8 cellular contexts compared by ENCODE assay signal in the genomic region with DNA sequence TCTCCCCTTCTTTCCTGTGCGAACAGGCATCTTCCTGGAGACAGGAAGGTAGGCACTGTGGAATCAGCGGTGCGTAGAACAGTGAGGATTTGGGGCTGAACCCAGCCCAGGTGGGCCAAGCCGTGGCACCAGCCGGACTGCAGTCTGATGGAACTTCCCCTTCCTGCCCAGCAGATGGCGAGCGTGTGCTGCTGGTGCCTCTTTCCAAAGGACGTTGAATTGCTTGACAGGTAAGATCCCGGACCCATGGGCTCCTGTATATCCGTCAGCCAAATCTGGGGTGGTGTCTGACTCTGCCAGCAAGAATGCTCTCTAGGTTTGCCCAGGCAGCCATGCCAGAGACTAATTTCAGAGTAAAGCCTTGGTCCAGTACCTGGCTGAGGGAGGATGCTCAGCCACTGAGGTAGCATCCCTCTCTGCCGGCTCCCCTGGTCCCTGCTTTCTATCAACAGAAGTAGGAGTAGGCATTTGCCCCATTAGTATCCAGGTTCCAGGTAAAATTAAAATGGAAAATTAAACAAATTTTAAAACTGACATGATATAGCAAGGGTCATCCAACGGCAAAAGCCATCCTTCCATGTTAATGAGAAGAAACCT. TPM values are rescaled to one million over a fixed set of nuclear protein-coding genes. Genes with fewer than 3 reads are reported as not detected.
DNase-seq lines count a peak whose midpoint lies in the region; ATAC-seq and TF ChIP-seq lines count a peak whose summit lies in the region.

No MANE protein-coding gene starts in this region.

- H3K4me1 Mint-ChIP-seq in WTC11, result peaks cover 26% of the 10 kb centered on the region
- peaks cover 22% of the 10 kb centered on the region for H3K4me1 Mint-ChIP-seq in endodermal cell

- H3K36me3 Mint-ChIP-seq in WTC11 (no peaks in the 10 kb centered on the region), endodermal cell (ENCODE audit: low read depth) (no peaks in the 10 kb centered on the region)

- peak; percentile 70 for DNase-seq in activated effector memory CD4-positive, alpha-beta T cell treated with anti-CD3 and anti-CD28 coated beads, Interleukin-2, amount 50 U/mL, for 16 hours
- no peak for DNase-seq in activated effector memory CD4-positive, alpha-beta T cell treated with Interleukin-2 at 50 U/mL for 16 hours
- DNase-seq in NCI-H1092 treated with DMSO at 0.1 percent for 48 hours (lab: John Stamatoyannopoulos, UW), result peak; percentile 41
- peak; percentile 67 for DNase-seq in WTC11 (ENCODE audit: low spot score)
- DNase-seq in endodermal cell, result peak; percentile 93
- DNase-seq in midbrain (lab: John Stamatoyannopoulos, UW), result peak; percentile 34
- no peak for DNase-seq in inferior parietal cortex (ENCODE audit: extremely low spot score)

- H3K4me3 ChIP-seq in endodermal cell (ENCODE audit: low read length), result no peak overlapping the region

- H3K27ac Mint-ChIP-seq in WTC11 (no peak overlapping the region), endodermal cell (no peak overlapping the region)

- CTCF ChIA-PET in WTC11 (lab: Charles Lee), result interaction anchor here (0.7 to 2.7 kb wide), 18 partner anchors 9 to 410 kb away, joined by 3 to 15 read pairs (median 4); partner anchors contain the start of gene KCNA1

- no peaks in the 10 kb centered on the region for H3K36me3 ChIP-seq in endodermal cell (ENCODE audit: control insufficient read depth, insufficient read depth, low read length)

- peaks cover 7% of the 10 kb centered on the region for H3K27me3 ChIP-seq in endodermal cell (ENCODE audit: control insufficient read depth, insufficient read depth, low read length, poor library complexity, severe bottlenecking)

- ATAC-seq in WTC11 (peak; percentile 89), HG03097 (IDR thresholded peaks at IDR 0.05; ENCODE audit: low FRiP score, unreplicated experiment) (no peak)

- WGBS in endodermal cell (ENCODE audit: insufficient coverage in 1 of 2, insufficient read length in 1 of 2), 2 experiments, result 23 to 32% methylated on average over 11 to 12 of the region's 12 CpGs

- POLR2A ChIA-PET in WTC11 (lab: Charles Lee), result no interaction called here

- no peak overlapping the region for H3K9ac ChIP-seq in endodermal cell (ENCODE audit: extremely low read depth, low read length, poor library complexity, severe bottlenecking)

- no peaks in the 10 kb centered on the region for H3K9me3 ChIP-seq in endodermal cell (ENCODE audit: control insufficient read depth, low read length)

- no peaks in the 10 kb centered on the region for H3K4me1 ChIP-seq in endodermal cell (ENCODE audit: control insufficient read depth, insufficient read depth, low read length)

- H3K9me3 Mint-ChIP-seq in WTC11 (no peaks in the 10 kb centered on the region), endodermal cell (no peaks in the 10 kb centered on the region)

- H3K27ac ChIP-seq in endodermal cell (ENCODE audit: low read depth, low read length), result no peak overlapping the region

- H3K4me3 Mint-ChIP-seq in WTC11, result no peak overlapping the region
- no peak overlapping the region for H3K4me3 Mint-ChIP-seq in endodermal cell

- H3K27me3 Mint-ChIP-seq in WTC11 (ENCODE audit: low read depth), result peaks cover 4% of the 10 kb centered on the region
- peaks cover 37% of the 10 kb centered on the region for H3K27me3 Mint-ChIP-seq in endodermal cell (ENCODE audit: insufficient read depth)

- TF ChIP-seq CTCF in WTC11 (IDR thresholded peaks at IDR 0.05) (peak; percentile 85), endodermal cell (conservative IDR thresholded peaks at IDR 0.05) (peak; percentile 100)

TF ChIP-seq in WTC11, 78 proteins besides CTCF, POLR2A, EP300 and RAD21 (continues in another document):
- TF ChIP-seq, protein P1, sequence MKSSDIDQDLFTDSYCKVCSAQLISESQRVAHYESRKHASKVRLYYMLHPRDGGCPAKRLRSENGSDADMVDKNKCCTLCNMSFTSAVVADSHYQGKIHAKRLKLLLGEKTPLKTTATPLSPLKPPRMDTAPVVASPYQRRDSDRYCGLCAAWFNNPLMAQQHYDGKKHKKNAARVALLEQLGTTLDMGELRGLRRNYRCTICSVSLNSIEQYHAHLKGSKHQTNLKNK (CRISPR knock-in tag; IDR thresholded peaks at IDR 0.05), result no peak
- TF ChIP-seq, protein P2, sequence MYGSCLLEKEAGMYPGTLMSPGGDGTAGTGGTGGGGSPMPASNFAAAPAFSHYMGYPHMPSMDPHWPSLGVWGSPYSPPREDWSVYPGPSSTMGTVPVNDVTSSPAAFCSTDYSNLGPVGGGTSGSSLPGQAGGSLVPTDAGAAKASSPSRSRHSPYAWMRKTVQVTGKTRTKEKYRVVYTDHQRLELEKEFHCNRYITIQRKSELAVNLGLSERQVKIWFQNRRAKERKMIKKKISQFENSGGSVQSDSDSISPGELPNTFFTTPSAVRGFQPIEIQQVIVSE (CRISPR knock-in tag; IDR thresholded peaks at IDR 0.05; ENCODE audit: borderline replicate concordance), result no peak
- TF ChIP-seq E2F1 (CRISPR knock-in tag; IDR thresholded peaks at IDR 0.05) (no peak), IRF2 (CRISPR knock-in tag; IDR thresholded peaks at IDR 0.05; ENCODE audit: borderline replicate concordance, low read depth) (no peak), ZNF317 (CRISPR knock-in tag; IDR thresholded peaks at IDR 0.05; ENCODE audit: borderline replicate concordance, low read depth) (no peak), NR3C1 (CRISPR knock-in tag; conservative IDR thresholded peaks at IDR 0.05; ENCODE audit: low read depth) (no peak), AR (CRISPR knock-in tag; IDR thresholded peaks at IDR 0.05) (no peak), ZNF232 (CRISPR knock-in tag; IDR thresholded peaks at IDR 0.05) (no peak), ZNF263 (CRISPR knock-in tag; IDR thresholded peaks at IDR 0.05; ENCODE audit: low read depth) (no peak), ETV6 (CRISPR knock-in tag; IDR thresholded peaks at IDR 0.05) (no peak), ATF3 (CRISPR knock-in tag; conservative IDR thresholded peaks at IDR 0.05) (no peak)
- TF ChIP-seq, protein P3, sequence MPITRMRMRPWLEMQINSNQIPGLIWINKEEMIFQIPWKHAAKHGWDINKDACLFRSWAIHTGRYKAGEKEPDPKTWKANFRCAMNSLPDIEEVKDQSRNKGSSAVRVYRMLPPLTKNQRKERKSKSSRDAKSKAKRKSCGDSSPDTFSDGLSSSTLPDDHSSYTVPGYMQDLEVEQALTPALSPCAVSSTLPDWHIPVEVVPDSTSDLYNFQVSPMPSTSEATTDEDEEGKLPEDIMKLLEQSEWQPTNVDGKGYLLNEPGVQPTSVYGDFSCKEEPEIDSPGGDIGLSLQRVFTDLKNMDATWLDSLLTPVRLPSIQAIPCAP (CRISPR knock-in tag; IDR thresholded peaks at IDR 0.05), result no peak
- TF ChIP-seq, protein P4, sequence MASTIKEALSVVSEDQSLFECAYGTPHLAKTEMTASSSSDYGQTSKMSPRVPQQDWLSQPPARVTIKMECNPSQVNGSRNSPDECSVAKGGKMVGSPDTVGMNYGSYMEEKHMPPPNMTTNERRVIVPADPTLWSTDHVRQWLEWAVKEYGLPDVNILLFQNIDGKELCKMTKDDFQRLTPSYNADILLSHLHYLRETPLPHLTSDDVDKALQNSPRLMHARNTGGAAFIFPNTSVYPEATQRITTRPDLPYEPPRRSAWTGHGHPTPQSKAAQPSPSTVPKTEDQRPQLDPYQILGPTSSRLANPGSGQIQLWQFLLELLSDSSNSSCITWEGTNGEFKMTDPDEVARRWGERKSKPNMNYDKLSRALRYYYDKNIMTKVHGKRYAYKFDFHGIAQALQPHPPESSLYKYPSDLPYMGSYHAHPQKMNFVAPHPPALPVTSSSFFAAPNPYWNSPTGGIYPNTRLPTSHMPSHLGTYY (CRISPR knock-in tag; IDR thresholded peaks at IDR 0.05), result no peak
- TF ChIP-seq, protein P5, sequence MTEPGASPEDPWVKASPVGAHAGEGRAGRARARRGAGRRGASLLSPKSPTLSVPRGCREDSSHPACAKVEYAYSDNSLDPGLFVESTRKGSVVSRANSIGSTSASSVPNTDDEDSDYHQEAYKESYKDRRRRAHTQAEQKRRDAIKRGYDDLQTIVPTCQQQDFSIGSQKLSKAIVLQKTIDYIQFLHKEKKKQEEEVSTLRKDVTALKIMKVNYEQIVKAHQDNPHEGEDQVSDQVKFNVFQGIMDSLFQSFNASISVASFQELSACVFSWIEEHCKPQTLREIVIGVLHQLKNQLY (CRISPR knock-in tag; IDR thresholded peaks at IDR 0.05), result no peak

RNA-seq across cellular contexts. Expression of gene KCNA5, which starts 21.1 kb away (rescaled TPM):
- 0.14 to 0.23 TPM (median 0.22 TPM) in 3 replicates for total RNA-seq in WTC11 (2021)
- total RNA-seq in endodermal cell, result not detected
- 0.75 TPM for polyA plus RNA-seq in endodermal cell (2013, experiment 1 of 2)
- polyA plus RNA-seq in endodermal cell (2013, experiment 2 of 2), result 0.66 TPM

Comparison
In these comparisons a context has a peak if more than half of its experiments do, and no peak if none do; other contexts are left out.
1. DNase-seq: peak in activated effector memory CD4-positive, alpha-beta T cell treated with anti-CD3 and anti-CD28 coated beads, Interleukin-2, amount 50 U/mL, for 16 hours (single experiment), NCI-H1092 treated with DMSO at 0.1 percent for 48 hours (single experiment), WTC11 (single experiment), endodermal cell (single experiment) and midbrain (single experiment); none in activated effector memory CD4-positive, alpha-beta T cell treated with Interleukin-2 at 50 U/mL for 16 hours (single experiment) and inferior parietal cortex (single experiment).